In the genomic region with DNA sequence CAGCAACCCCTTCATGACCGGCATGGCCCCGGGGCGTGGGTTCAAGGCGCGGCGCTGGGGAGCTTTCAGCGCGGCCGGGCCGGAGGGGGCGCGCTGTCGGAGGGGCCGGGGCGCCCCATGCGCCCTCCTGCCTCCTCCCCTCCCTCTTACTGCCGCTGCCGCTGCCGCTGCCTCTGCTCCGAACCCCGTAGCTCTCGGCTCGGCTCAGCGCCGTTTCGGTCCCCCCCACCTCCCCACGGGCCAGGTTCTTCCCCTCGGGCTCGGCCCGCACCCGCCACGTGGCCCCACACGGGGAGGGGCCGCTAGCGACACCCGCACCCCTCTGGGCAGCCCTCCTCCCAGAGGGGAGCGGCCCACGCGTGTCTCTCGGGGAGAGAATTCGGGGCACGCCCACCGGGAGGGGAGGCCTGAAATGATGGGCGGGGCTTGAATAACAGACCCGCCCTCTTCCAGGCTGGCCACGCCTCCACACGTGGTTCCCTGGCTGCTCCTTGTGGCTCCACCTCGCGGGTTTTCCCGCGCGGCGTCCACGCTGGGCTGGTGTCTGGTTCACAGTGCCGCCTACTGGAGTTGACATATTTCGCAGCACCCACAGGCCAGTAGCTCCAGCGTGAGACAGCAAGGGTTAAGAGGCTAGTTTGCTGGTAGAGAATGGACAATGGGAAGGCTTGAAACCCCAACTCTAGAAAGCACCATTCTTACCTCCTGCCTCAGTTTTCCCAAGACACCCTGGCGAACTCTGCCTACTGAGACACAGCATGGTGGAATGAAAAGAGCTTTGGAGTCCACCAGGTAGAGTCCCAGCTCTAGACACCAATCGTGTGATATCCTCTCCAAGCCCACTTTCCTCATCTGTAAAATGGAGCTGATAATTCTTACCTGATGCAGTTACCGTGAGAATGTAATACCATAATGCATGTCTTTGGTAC, we compare ENCODE assay signal across 1 cellular context.
A peak's percentile ranks its signal among the peaks of the same experiment; 100 is the strongest.
TF ChIP-seq lines count a peak whose summit lies in the region.

KCNH4 (minus strand) TSS at position 221 of the 929 bp plus-strand sequence; CDS start at position 24, 197 bp downstream.

TF ChIP-seq in GM23338, 12 proteins besides CTCF, POLR2A, EP300 and RAD21 (continued from another document):
- TF ChIP-seq, protein P1, sequence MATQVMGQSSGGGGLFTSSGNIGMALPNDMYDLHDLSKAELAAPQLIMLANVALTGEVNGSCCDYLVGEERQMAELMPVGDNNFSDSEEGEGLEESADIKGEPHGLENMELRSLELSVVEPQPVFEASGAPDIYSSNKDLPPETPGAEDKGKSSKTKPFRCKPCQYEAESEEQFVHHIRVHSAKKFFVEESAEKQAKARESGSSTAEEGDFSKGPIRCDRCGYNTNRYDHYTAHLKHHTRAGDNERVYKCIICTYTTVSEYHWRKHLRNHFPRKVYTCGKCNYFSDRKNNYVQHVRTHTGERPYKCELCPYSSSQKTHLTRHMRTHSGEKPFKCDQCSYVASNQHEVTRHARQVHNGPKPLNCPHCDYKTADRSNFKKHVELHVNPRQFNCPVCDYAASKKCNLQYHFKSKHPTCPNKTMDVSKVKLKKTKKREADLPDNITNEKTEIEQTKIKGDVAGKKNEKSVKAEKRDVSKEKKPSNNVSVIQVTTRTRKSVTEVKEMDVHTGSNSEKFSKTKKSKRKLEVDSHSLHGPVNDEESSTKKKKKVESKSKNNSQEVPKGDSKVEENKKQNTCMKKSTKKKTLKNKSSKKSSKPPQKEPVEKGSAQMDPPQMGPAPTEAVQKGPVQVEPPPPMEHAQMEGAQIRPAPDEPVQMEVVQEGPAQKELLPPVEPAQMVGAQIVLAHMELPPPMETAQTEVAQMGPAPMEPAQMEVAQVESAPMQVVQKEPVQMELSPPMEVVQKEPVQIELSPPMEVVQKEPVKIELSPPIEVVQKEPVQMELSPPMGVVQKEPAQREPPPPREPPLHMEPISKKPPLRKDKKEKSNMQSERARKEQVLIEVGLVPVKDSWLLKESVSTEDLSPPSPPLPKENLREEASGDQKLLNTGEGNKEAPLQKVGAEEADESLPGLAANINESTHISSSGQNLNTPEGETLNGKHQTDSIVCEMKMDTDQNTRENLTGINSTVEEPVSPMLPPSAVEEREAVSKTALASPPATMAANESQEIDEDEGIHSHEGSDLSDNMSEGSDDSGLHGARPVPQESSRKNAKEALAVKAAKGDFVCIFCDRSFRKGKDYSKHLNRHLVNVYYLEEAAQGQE (IDR thresholded peaks at IDR 0.05; ENCODE audit: unreplicated experiment), result peak; percentile 17
- peak; percentile 36; the same call in 1 of the 2 replicates for TF ChIP-seq CREB1 (CRISPR knock-in tag; IDR thresholded peaks at IDR 0.05; ENCODE audit: low read depth)
- no peak for TF ChIP-seq NANOG (IDR thresholded peaks at IDR 0.05; ENCODE audit: borderline replicate concordance)
